In genomic region chr19:13877303-13877702, GRCh38 we compare ENCODE assay signal across 20 cellular contexts. TPM values are rescaled to one million over a fixed set of nuclear protein-coding genes. Genes with fewer than 3 reads are reported as not detected.
DNase-seq lines count a peak whose midpoint lies in the region; ATAC-seq and TF ChIP-seq lines count a peak whose summit lies in the region.
"Had no signal": no experiment of that assay in that cellular context is flagged by ENCODE, and none has a peak within 500 bp of the region (broad histone marks: within the 10 kb centered on the region; RNA-seq: fewer than 3 reads in every experiment).

No MANE protein-coding gene starts in this region.

- no peak overlapping the region for H3K4me3 Mint-ChIP-seq in Calu3 (ENCODE audit: low read depth, unreplicated experiment)
- no peak overlapping the region for H3K4me3 Mint-ChIP-seq in naive thymus-derived CD8-positive, alpha-beta T cell
- H3K4me3 Mint-ChIP-seq: CD14-positive monocyte; CD4-positive, alpha-beta memory T cell; HFFc6; IgD-negative memory B cell had no signal

- peak overlapping the region; percentile 64 for H3K56ac ChIP-seq in mesendoderm (ENCODE audit: low read length)

- H3K23ac ChIP-seq in mesendoderm (ENCODE audit: low read length): no peak overlapping the region

- H3K9me3 Mint-ChIP-seq in Calu3 (ENCODE audit: low read depth, unreplicated experiment): no peaks in the 10 kb centered on the region
- H3K9me3 Mint-ChIP-seq in naive thymus-derived CD8-positive, alpha-beta T cell: no peaks in the 10 kb centered on the region
- H3K9me3 Mint-ChIP-seq: CD4-positive, alpha-beta memory T cell; HFFc6; IgD-negative memory B cell had no signal

- H3K18ac ChIP-seq in mesendoderm (ENCODE audit: low read length): no peak overlapping the region

- POLR2A ChIA-PET in HEK293 (lab: Yijun Ruan, JAX): interaction anchor here (1.8 kb wide), 1 partner anchor 259 kb away, joined by 4 read pairs; the partner anchor contains the start of gene ASF1B
- POLR2A ChIA-PET in naive thymus-derived CD8-positive, alpha-beta T cell (lab: Charles Lee): interaction anchor here (6.6 kb wide), 1 partner anchor 155 kb away, joined by 41 read pairs; the partner anchor contains the start of gene IL27RA

- no peak overlapping the region for H3K27ac Mint-ChIP-seq in Calu3 (ENCODE audit: unreplicated experiment)
- no peak overlapping the region for H3K27ac Mint-ChIP-seq in naive thymus-derived CD8-positive, alpha-beta T cell
- H3K27ac Mint-ChIP-seq: CD14-positive monocyte; CD4-positive, alpha-beta memory T cell; HFFc6; IgD-negative memory B cell had no signal

- intact Hi-C loops in Calu3 (cut with micrococcal nuclease; ENCODE audit: unreplicated experiment): no loop called here

- no TSS peak for BruUV-seq in Calu3 (replicated peaks; lab: Mats Ljungman, UMichigan)

- no peak overlapping the region for H2BK5ac ChIP-seq in mesendoderm (ENCODE audit: low read length)

- no peak overlapping the region for H2BK15ac ChIP-seq in mesendoderm (replicated peaks; ENCODE audit: low read depth)

- peaks cover 7% of the 10 kb centered on the region for H3K36me3 Mint-ChIP-seq in Calu3 (ENCODE audit: insufficient read depth, unreplicated experiment)
- no peaks in the 10 kb centered on the region for H3K36me3 Mint-ChIP-seq in naive thymus-derived CD8-positive, alpha-beta T cell
- H3K36me3 Mint-ChIP-seq: CD14-positive monocyte; CD4-positive, alpha-beta memory T cell; IgD-negative memory B cell had no signal

- H3K79me1 ChIP-seq in mesendoderm (ENCODE audit: low read length): no peaks in the 10 kb centered on the region

- H3K9me3 ChIP-seq in HEK293 (ENCODE audit: control insufficient read depth, insufficient read depth, low read depth, low read length): no peaks in the 10 kb centered on the region
- H3K9me3 ChIP-seq: A549 had no signal

- no peaks in the 10 kb centered on the region for H3K4me1 Mint-ChIP-seq in Calu3 (ENCODE audit: low read depth, unreplicated experiment)
- H3K4me1 Mint-ChIP-seq in naive thymus-derived CD8-positive, alpha-beta T cell: peaks cover 5 to 36% (median 29%) of the 10 kb centered on the region in 4 donors

- H2BK120ac ChIP-seq in mesendoderm (ENCODE audit: low read depth, low read length): no peak overlapping the region

- CTCF ChIA-PET in HEK293 (lab: Yijun Ruan, JAX): interaction anchor here (0.6 to 1.1 kb wide), 4 partner anchors 14 to 511 kb away, joined by 3 to 4 read pairs (median 3); no protein-coding TSS in a partner anchor
- CTCF ChIA-PET in Calu3 (lab: Charles Lee): no interaction called here

- H3K4me3 ChIP-seq in HEK293 (ENCODE audit: low read depth, low read length): no peak overlapping the region
- no peak overlapping the region for H3K4me3 ChIP-seq in mesendoderm (ENCODE audit: low read length)
- H3K4me3 ChIP-seq: A549, GM23248 had no signal

- H3K27me3 ChIP-seq in mesendoderm (ENCODE audit: insufficient read depth, low read length, poor library complexity): no peaks in the 10 kb centered on the region

- H3K27ac ChIP-seq in C4-2B: peak overlapping the region; percentile 31
- no peak overlapping the region for H3K27ac ChIP-seq in HEK293 (ENCODE audit: extremely low read depth, low read depth, low read length)
- no peak overlapping the region for H3K27ac ChIP-seq in mesendoderm (ENCODE audit: low read depth, low read length)
- H3K27ac ChIP-seq: A549, GM23248 had no signal

- H3K36me3 ChIP-seq in HEK293 (ENCODE audit: control insufficient read depth in 2 of 2, insufficient read depth in 1 of 2, low read length in 2 of 2) (no peaks in the 10 kb centered on the region), mesendoderm (ENCODE audit: control insufficient read depth, insufficient read depth, low read length) (no peaks in the 10 kb centered on the region)

- H3K27me3 Mint-ChIP-seq in Calu3 (ENCODE audit: unreplicated experiment): no peaks in the 10 kb centered on the region
- peaks cover 0 to 9% (median 0%) of the 10 kb centered on the region in 5 donors for H3K27me3 Mint-ChIP-seq in naive thymus-derived CD8-positive, alpha-beta T cell

- ATAC-seq in naive thymus-derived CD8-positive, alpha-beta T cell: no peak
- ATAC-seq: A549 had no signal

- no peak overlapping the region for H3K4ac ChIP-seq in mesendoderm (ENCODE audit: low read depth, low read length)

- no peak for TF ChIP-seq CTCF in C4-2B (conservative IDR thresholded peaks at IDR 0.05)
- TF ChIP-seq CTCF in HEK293 (tag by site-specific recombination; IDR thresholded peaks at IDR 0.05): no peak
- TF ChIP-seq CTCF in Calu3 (IDR thresholded peaks at IDR 0.05; ENCODE audit: unreplicated experiment): no peak

- no peak overlapping the region for H3K9ac ChIP-seq in mesendoderm (ENCODE audit: low read length)
- H3K9ac ChIP-seq: GM23248 had no signal

- no peak overlapping the region for H4K5ac ChIP-seq in mesendoderm (ENCODE audit: low read length)

- no peaks in the 10 kb centered on the region for H3K79me2 ChIP-seq in mesendoderm (ENCODE audit: control insufficient read depth, insufficient read depth, low read length)

- DNase-seq in mesendoderm: no peak
- DNase-seq in middle frontal gyrus (ENCODE audit: extremely low spot score, low spot score): no peak
- no peak for DNase-seq in Calu3
- DNase-seq in naive thymus-derived CD8-positive, alpha-beta T cell: no peak
- DNase-seq: AML-193; CD4-positive, alpha-beta memory T cell; DMS 273 treated with DMSO at 0.1 percent for 48 hours; DMS79; GDM1; GM23248; HCEC 1CT; HFFc6; KG1 had no signal

- H3K4me1 ChIP-seq in HEK293 (ENCODE audit: control insufficient read depth, insufficient read depth, low read length) (0 out of 2 replicates have a peak, but pooled peaks cover 2% of the 10 kb centered on the region), mesendoderm (ENCODE audit: control insufficient read depth, low read depth, low read length) (peaks cover 9% of the 10 kb centered on the region)

- H3K4me2 ChIP-seq in mesendoderm (ENCODE audit: low read length): no peak overlapping the region
- H3K4me2 ChIP-seq: A549 had no signal

- no peak overlapping the region for H4K8ac ChIP-seq in mesendoderm (ENCODE audit: low read depth, low read length)

- no peak overlapping the region for H2AK5ac ChIP-seq in mesendoderm (ENCODE audit: low read length)

- no CpG with 5 or more reads among the region's 27 CpGs for WGBS in mesendoderm (ENCODE audit: extremely low coverage, insufficient coverage, low lambda C conversion rate)

TF ChIP-seq in HEK293, 187 proteins besides CTCF, POLR2A, EP300 and RAD21:
- TF ChIP-seq ZNF366 (tag by site-specific recombination; conservative IDR thresholded peaks at IDR 0.05): no peak
- TF ChIP-seq ZBTB6 (tag by site-specific recombination; IDR thresholded peaks at IDR 0.05): peak; percentile 73
- no peak for TF ChIP-seq ZNF677 (tag by site-specific recombination; IDR thresholded peaks at IDR 0.05)
- no peak for TF ChIP-seq ZNF426 (tag by site-specific recombination; IDR thresholded peaks at IDR 0.05)

RNA-seq across cellular contexts. Expression of gene NANOS3, which starts 0.4 kb away (rescaled TPM):
- 1.2 TPM for polyA plus RNA-seq in mesendoderm (2013, experiment 1 of 2)
- 0.85 TPM for polyA plus RNA-seq in mesendoderm (2013, experiment 2 of 2)
- total RNA-seq in Calu3 (2022): 1.2 TPM in 1 of 2 replicates, not detected in the other
- total RNA-seq in naive thymus-derived CD8-positive, alpha-beta T cell: not detected
- not detected for polyA plus RNA-seq in naive thymus-derived CD8-positive, alpha-beta T cell
- total RNA-seq: CD4-positive, alpha-beta memory T cell; Daoy; GM23248; H4 had no signal
- polyA plus RNA-seq: CD14-positive monocyte; CD4-positive, alpha-beta memory T cell; IgD-negative memory B cell had no signal

RNA-seq across cellular contexts. Expression of gene BRME1, which starts 28.6 kb away (rescaled TPM):
- 2.2 TPM for polyA plus RNA-seq in mesendoderm (2013, experiment 1 of 2)
- 1.8 TPM for polyA plus RNA-seq in mesendoderm (2013, experiment 2 of 2)
- 1.0 and 1.5 TPM in 2 replicates for total RNA-seq in Calu3 (2022)
- total RNA-seq in naive thymus-derived CD8-positive, alpha-beta T cell: 1 to 10 TPM; 3.0 to 3.7 TPM
- polyA plus RNA-seq in naive thymus-derived CD8-positive, alpha-beta T cell: under 1 TPM; 0.49 to 0.94 (median 0.76) TPM
- polyA plus RNA-seq: IgD-negative memory B cell had no signal

RNA-seq across cellular contexts. Expression of gene CC2D1A, which starts 28.7 kb away (rescaled TPM):
- polyA plus RNA-seq in mesendoderm (2013, experiment 1 of 2): 12.2 TPM
- 12.1 TPM for polyA plus RNA-seq in mesendoderm (2013, experiment 2 of 2)
- total RNA-seq in Calu3 (2022): 37.2 and 41.7 TPM in 2 replicates
- total RNA-seq in naive thymus-derived CD8-positive, alpha-beta T cell: 10 to 100 TPM; 29.7 to 30.7 TPM
- polyA plus RNA-seq in naive thymus-derived CD8-positive, alpha-beta T cell: 10 to 100 TPM in 1 of 3 donors, 1 to 10 TPM in 2; 4.3 to 10.5 (median 5.5) TPM
